ENCODE assay signal across 8 cellular contexts in the genomic region with DNA sequence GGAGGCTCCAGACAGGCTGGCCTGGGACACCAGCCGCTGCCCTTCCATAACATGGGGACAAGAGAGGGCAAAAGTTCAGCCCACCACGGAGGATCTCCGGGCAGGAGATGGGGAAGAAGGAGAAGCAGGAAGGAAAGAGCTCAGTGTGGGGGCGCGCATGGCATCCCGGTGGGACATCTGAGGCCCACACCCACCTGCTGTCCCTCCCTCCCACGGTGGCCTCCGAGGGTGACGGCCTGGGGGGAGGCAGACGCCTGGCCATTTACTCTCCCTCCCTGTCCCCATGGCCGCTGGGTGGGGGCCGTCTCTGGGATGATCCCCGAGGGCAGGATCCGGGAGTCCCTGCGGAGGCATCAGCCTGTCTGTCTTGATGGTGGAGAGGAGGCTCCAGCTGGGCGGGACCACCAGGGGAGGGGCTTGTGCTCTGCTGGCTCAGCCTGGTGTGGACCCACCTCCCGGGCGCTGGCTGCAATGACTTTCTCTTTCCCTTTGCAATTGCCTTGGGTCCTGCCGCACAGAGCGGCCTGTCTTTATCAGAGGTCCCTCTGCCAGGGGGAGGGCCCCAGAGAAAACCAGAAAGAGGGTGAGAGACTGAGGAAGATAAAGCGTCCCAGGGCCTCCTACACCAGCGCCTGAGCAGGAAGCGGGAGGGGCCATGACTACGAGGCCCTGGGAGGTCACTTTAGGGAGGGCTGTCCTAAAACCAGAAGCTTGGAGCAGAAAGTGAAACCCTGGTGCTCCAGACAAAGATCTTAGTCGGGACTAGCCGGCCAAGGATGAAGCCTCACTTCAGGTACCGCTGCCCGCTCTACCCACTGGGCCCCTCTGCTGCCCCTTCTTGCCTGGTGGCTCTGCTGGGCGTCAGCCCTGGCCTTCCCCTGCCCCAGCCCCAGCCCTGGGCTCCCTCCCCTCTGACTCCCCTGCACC. TPM values are rescaled to one million over a fixed set of nuclear protein-coding genes. Genes with fewer than 3 reads are reported as not detected.
DNase-seq lines count a peak whose midpoint lies in the region; ATAC-seq and TF ChIP-seq lines count a peak whose summit lies in the region.
"Not testable (repeated sequence)": the region's sequence is repeated elsewhere in the genome, so short reads cannot be mapped to it uniquely, and the experiment has no call there.

A gene (plus strand): TSS at position 690 of the 927 bp plus-strand sequence. CDS start 87 bp downstream, at position 777.

- peak; percentile 36 for DNase-seq in Calu3
- peak; percentile 11 for DNase-seq in SKM-1 treated with dmso at 0.1 percent for 144 hours (lab: John Stamatoyannopoulos, UW; ENCODE audit: unreplicated experiment)
- peak; percentile 49 for DNase-seq in activated gamma-delta T cell treated with anti-CD3 and anti-CD28 coated beads, Interleukin-2, amount 50 U/mL, for 16 hours (ENCODE audit: low read depth)
- peak; percentile 62 for DNase-seq in fibroblast of peridontal ligament (ENCODE audit: extremely low read depth)
- peak; percentile 43 for DNase-seq in mucosa of gallbladder (ENCODE audit: low spot score)
- DNase-seq in stimulated activated naive CD4-positive, alpha-beta T cell (lab: John Stamatoyannopoulos, UW): peak in 5 of 6 experiments; percentile 19 to 46 (median 32)

- H3K4me1 Mint-ChIP-seq in Calu3 (ENCODE audit: low read depth, unreplicated experiment): not testable (repeated sequence)

- CTCF ChIA-PET in Calu3 (lab: Charles Lee): not testable (repeated sequence)

- BruUV-seq in Calu3 (replicated peaks; lab: Mats Ljungman, UMichigan): not testable (repeated sequence)

- ATAC-seq in GM21360 (IDR thresholded peaks at IDR 0.05; ENCODE audit: unreplicated experiment) (peak; percentile 53), HG03378 (IDR thresholded peaks at IDR 0.05; ENCODE audit: unreplicated experiment) (peak; percentile 61)

- H3K4me3 Mint-ChIP-seq in Calu3 (ENCODE audit: low read depth, unreplicated experiment): peak within 1 kb of the TSS; percentile 66

- H3K27me3 Mint-ChIP-seq in Calu3 (ENCODE audit: unreplicated experiment): not testable (repeated sequence)

- not testable (repeated sequence) for TF ChIP-seq CTCF in Calu3 (IDR thresholded peaks at IDR 0.05; ENCODE audit: unreplicated experiment)

- peak within 1 kb of the TSS; percentile 69 for H3K27ac Mint-ChIP-seq in Calu3 (ENCODE audit: unreplicated experiment)

- not testable (repeated sequence) for H3K9me3 Mint-ChIP-seq in Calu3 (ENCODE audit: low read depth, unreplicated experiment)

- intact Hi-C loops in Calu3 (cut with micrococcal nuclease; ENCODE audit: unreplicated experiment): not testable (repeated sequence)

- not testable (repeated sequence) for H3K36me3 Mint-ChIP-seq in Calu3 (ENCODE audit: insufficient read depth, unreplicated experiment)

RNA-seq across cellular contexts. Expression of the gene that starts here (rescaled TPM):
- total RNA-seq in Calu3 (2022) (12.3 and 16.1 TPM in 2 replicates), mucosa of gallbladder (7.7 TPM)

Comparison
In these comparisons a context has a peak if more than half of its experiments do, and no peak if none do; other contexts are left out.
1. Peak in every context shown above with its lines: DNase-seq and ATAC-seq.
2. DNase-seq: peak in every context shown above with its lines; median percentile 62 in fibroblast of peridontal ligament; 49 in activated gamma-delta T cell treated with anti-CD3 and anti-CD28 coated beads, Interleukin-2, amount 50 U/mL, for 16 hours; 43 in mucosa of gallbladder; 36 in Calu3; 32 in stimulated activated naive CD4-positive, alpha-beta T cell; 11 in SKM-1 treated with dmso at 0.1 percent for 144 hours.